1 cellular context compared by ENCODE assay signal in the genomic region with DNA sequence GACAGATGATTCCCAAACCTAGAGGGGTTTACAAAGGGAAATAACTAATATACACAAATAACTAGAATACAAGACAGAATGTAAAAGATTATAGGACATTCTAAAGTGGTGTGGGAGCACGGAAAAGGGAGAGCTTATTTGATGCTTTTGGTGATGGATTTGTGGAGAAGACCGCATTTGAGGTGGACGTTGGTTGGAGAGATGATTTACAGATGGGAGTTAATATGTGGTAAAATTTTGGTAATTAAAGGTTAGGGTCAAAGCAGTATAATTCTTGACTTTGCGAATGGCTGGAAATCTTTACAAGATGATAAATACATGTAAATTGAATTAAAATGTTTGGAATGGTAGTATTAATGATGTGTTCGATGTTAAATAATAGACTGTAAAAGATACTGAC.
TF ChIP-seq lines count a peak whose summit lies in the region.

No MANE protein-coding gene starts in this region.

TF ChIP-seq in IMR-90, 13 proteins besides CTCF, POLR2A, EP300 and RAD21 (continued from another document):
- TF ChIP-seq MAZ (IDR thresholded peaks at IDR 0.05; ENCODE audit: borderline replicate concordance, low read depth, low read length) (no peak), BHLHE40 (IDR thresholded peaks at IDR 0.05; ENCODE audit: low read depth, low read length) (no peak), NFE2L2 (IDR thresholded peaks at IDR 0.05; ENCODE audit: low read depth, low read length) (no peak), CEBPB (IDR thresholded peaks at IDR 0.05; ENCODE audit: low read depth, low read length) (no peak), RCOR1 (IDR thresholded peaks at IDR 0.05; ENCODE audit: insufficient replicate concordance, low read length) (no peak), MXI1 (IDR thresholded peaks at IDR 0.05; ENCODE audit: borderline replicate concordance, low read depth, low read length) (no peak), SMC3 (IDR thresholded peaks at IDR 0.05; ENCODE audit: low read depth, low read length) (no peak), MAFK (IDR thresholded peaks at IDR 0.05; ENCODE audit: low read depth, low read length) (no peak), FOS (IDR thresholded peaks at IDR 0.05; ENCODE audit: low read depth, low read length) (no peak), CHD1 (IDR thresholded peaks at IDR 0.05; ENCODE audit: low read depth, low read length) (no peak)
- TF ChIP-seq, protein P1, sequence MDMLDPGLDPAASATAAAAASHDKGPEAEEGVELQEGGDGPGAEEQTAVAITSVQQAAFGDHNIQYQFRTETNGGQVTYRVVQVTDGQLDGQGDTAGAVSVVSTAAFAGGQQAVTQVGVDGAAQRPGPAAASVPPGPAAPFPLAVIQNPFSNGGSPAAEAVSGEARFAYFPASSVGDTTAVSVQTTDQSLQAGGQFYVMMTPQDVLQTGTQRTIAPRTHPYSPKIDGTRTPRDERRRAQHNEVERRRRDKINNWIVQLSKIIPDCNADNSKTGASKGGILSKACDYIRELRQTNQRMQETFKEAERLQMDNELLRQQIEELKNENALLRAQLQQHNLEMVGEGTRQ (IDR thresholded peaks at IDR 0.05; ENCODE audit: low read depth, low read length) = no peak
